ENCODE assay signal across 17 cellular contexts in genomic region chr11:61976420-61976800, GRCh38. TPM values are rescaled to one million over a fixed set of nuclear protein-coding genes. Genes with fewer than 3 reads are reported as not detected.
A peak's percentile ranks its signal among the peaks of the same experiment; 100 is the strongest.
DNase-seq lines count a peak whose midpoint lies in the region; ATAC-seq, FAIRE-seq and TF ChIP-seq lines count a peak whose summit lies in the region.
"Had no signal": no experiment of that assay in that cellular context is flagged by ENCODE, and none has a peak within 500 bp of the region (broad histone marks: within the 10 kb centered on the region; RNA-seq: fewer than 3 reads in every experiment).

No MANE protein-coding gene starts in this region.

- no peak overlapping the region for H3K23ac ChIP-seq in IMR-90 (ENCODE audit: low read depth, low read length)

- H3K14ac ChIP-seq in IMR-90 (replicated peaks; ENCODE audit: low read depth, low read length): no peak overlapping the region

- H4K5ac ChIP-seq in IMR-90 (ENCODE audit: low read depth, low read length): no peak overlapping the region; the same call in 1 of the 2 replicates

- H2AK9ac ChIP-seq in IMR-90 (replicated peaks; ENCODE audit: low read depth, low read length, poor library complexity): no peak overlapping the region

- H3K9me3 ChIP-seq in A549 (no peaks in the 10 kb centered on the region), IMR-90 (ENCODE audit: control insufficient read depth, insufficient read depth, low read length) (no peaks in the 10 kb centered on the region), liver (ENCODE audit: control insufficient read depth in 4 of 4, low read length in 3 of 4) (no peaks in the 10 kb centered on the region), pancreas (no peaks in the 10 kb centered on the region)
- H3K9me3 ChIP-seq in CD4-positive, alpha-beta T cell (ENCODE audit: control insufficient read depth, low read length): no peaks in the 10 kb centered on the region

- H3K79me1 ChIP-seq in IMR-90 (ENCODE audit: low read depth in 1 of 2, low read length in 2 of 2): peaks cover 0 to 13% of the 10 kb centered on the region in 2 experiments; a peak in 2 of 4 replicates

- no peak for TF ChIP-seq RAD21 in A549 (conservative IDR thresholded peaks at IDR 0.05 in 1 of 2, IDR thresholded peaks at IDR 0.05 in 1 of 2)
- no peak for TF ChIP-seq RAD21 in IMR-90 (IDR thresholded peaks at IDR 0.05; ENCODE audit: low read length)
- TF ChIP-seq RAD21 in liver (IDR thresholded peaks at IDR 0.05): no peak

- H3K27me3 ChIP-seq in IMR-90 (ENCODE audit: control insufficient read depth, insufficient read depth, low read length) (no peaks in the 10 kb centered on the region), liver (ENCODE audit: control insufficient read depth in 4 of 4, insufficient read depth in 4 of 4, low read length in 3 of 4) (no peaks in the 10 kb centered on the region), pancreas (no peaks in the 10 kb centered on the region)
- H3K27me3 ChIP-seq in CD4-positive, alpha-beta T cell (ENCODE audit: control insufficient read depth, insufficient read depth, low read length): no peaks in the 10 kb centered on the region

- H3K4me2 ChIP-seq in A549: no peak overlapping the region
- H3K4me2 ChIP-seq in IMR-90 (ENCODE audit: low read depth, low read length): no peak overlapping the region

- no peak overlapping the region for H2BK5ac ChIP-seq in IMR-90 (ENCODE audit: low read depth, low read length, poor library complexity, severe bottlenecking)

- no peaks in the 10 kb centered on the region for H4K20me1 ChIP-seq in IMR-90 (ENCODE audit: insufficient read depth, low read length)

- no peak overlapping the region for H2BK20ac ChIP-seq in IMR-90 (ENCODE audit: low read depth, low read length)

- dilution Hi-C loops in IMR-90 (cut with HindIII; ENCODE audit: low sequenced_read_pairs, unreplicated experiment): no loop called here

- TF ChIP-seq EP300 in A549 (IDR thresholded peaks at IDR 0.05): no peak

- no peak for DNase-seq in A549 (ENCODE audit: low read depth in 1 of 2, low spot score in 1 of 2)
- DNase-seq in IMR-90: no peak
- DNase-seq in pancreas: peak in 1 of 6 donors; percentile 24
- no peak for DNase-seq in HEK293T (ENCODE audit: extremely low spot score)
- no peak for DNase-seq in CD4-positive, alpha-beta T cell
- DNase-seq in superior temporal gyrus (ENCODE audit: extremely low spot score): no peak
- DNase-seq: AML-193; CD8-positive, alpha-beta memory T cell; DMS 273 treated with DMSO at 0.1 percent for 48 hours; MM.1S; NCI-H1105; NCI-H187; NCI-H69; PC-3 had no signal

- WGBS in A549 (ENCODE audit: missing lambda C conversion rate): 97% methylated on average over 8 of the region's 8 CpGs
- 100% methylated on average over 1 of the region's 8 CpGs; no CpG with 5 or more reads in 1 of the 2 experiments for WGBS in IMR-90 (ENCODE audit: extremely low coverage in 2 of 2, insufficient read length in 1 of 2), 2 experiments
- 37% methylated on average over 8 of the region's 8 CpGs for WGBS in liver
- WGBS in pancreas, 2 donors: 42 to 46% methylated on average over 8 of the region's 8 CpGs

- no peaks in the 10 kb centered on the region for H3K27me3 Mint-ChIP-seq in CD4-positive, alpha-beta T cell

- no peak overlapping the region for H3K56ac ChIP-seq in IMR-90 (ENCODE audit: extremely low read depth, insufficient read depth, low read length)

- no peak overlapping the region for H3K4me3 Mint-ChIP-seq in CD4-positive, alpha-beta T cell
- H3K4me3 Mint-ChIP-seq: CD8-positive, alpha-beta memory T cell had no signal

- H3K4me1 ChIP-seq in A549: peaks cover 78% of the 10 kb centered on the region
- peaks cover 28% of the 10 kb centered on the region for H3K4me1 ChIP-seq in IMR-90 (ENCODE audit: control insufficient read depth, insufficient read depth, low read length)
- H3K4me1 ChIP-seq in liver (ENCODE audit: control insufficient read depth in 4 of 4, insufficient read depth in 4 of 4, low read length in 3 of 4): peaks cover 24 to 86% (median 61%) of the 10 kb centered on the region in 4 donors
- peaks cover 37 to 44% (median 38%) of the 10 kb centered on the region in 3 donors for H3K4me1 ChIP-seq in pancreas

- POLR2A ChIA-PET in A549 (lab: Yijun Ruan, JAX) (no interaction called here), IMR-90 (lab: Charles Lee; ENCODE audit: unreplicated experiment) (interaction anchor here (0.6 kb wide), 1 partner anchor 8 kb away, joined by 4 read pairs; no protein-coding TSS in a partner anchor), HEK293T (lab: Yijun Ruan, JAX) (interaction anchor here (2.4 kb wide), 1 partner anchor 9 kb away, joined by 9 read pairs; the partner anchor contains the start of gene FTH1)
- POLR2A ChIA-PET in CD4-positive, alpha-beta T cell (lab: Charles Lee): interaction anchor here (4.3 kb wide), 1 partner anchor 9 kb away, joined by 33 read pairs; the partner anchor contains the start of gene FTH1

- no peaks in the 10 kb centered on the region for H3K36me3 ChIP-seq in IMR-90 (ENCODE audit: control insufficient read depth, insufficient read depth, low read length)
- H3K36me3 ChIP-seq in liver (ENCODE audit: control insufficient read depth in 4 of 4, insufficient read depth in 3 of 4, low read depth in 1 of 4, low read length in 3 of 4): no peaks in the 10 kb centered on the region
- no peaks in the 10 kb centered on the region for H3K36me3 ChIP-seq in pancreas

- H2BK15ac ChIP-seq in IMR-90 (ENCODE audit: low read depth, low read length): no peak overlapping the region; the same call in 2 of the 3 replicates

- no peak overlapping the region for H2AFZ ChIP-seq in IMR-90 (replicated peaks; ENCODE audit: low read length, poor library complexity)

- peak overlapping the region; percentile 8; the same call in 1 of the 2 replicates for H4K91ac ChIP-seq in IMR-90 (ENCODE audit: insufficient read depth, low read depth, low read length)

- no peak overlapping the region for H3K27ac Mint-ChIP-seq in CD4-positive, alpha-beta T cell

- FAIRE-seq in A549 (lab: Jason Lieb, UNC): no peak
- no peak for FAIRE-seq in pancreas (lab: Jason Lieb, UNC)
- FAIRE-seq: H1 had no signal

- intact Hi-C loops in IMR-90 (cut with micrococcal nuclease) (no loop called here), pancreas (cut with DNase I) (no loop called here)
- intact Hi-C loops in CD4-positive, alpha-beta T cell (cut with DNase I, micrococcal nuclease): no loop called here

- peaks cover 16% of the 10 kb centered on the region for H3K4me1 Mint-ChIP-seq in CD4-positive, alpha-beta T cell (ENCODE audit: low read depth)

- H3K36me3 Mint-ChIP-seq in CD4-positive, alpha-beta T cell (ENCODE audit: low read depth): no peaks in the 10 kb centered on the region

- in situ Hi-C loops in IMR-90 (cut with MboI; ENCODE audit: low sequenced_read_pairs): no loop called here

- peak overlapping the region; percentile 26; the same call in 1 of the 2 replicates for H2BK120ac ChIP-seq in IMR-90 (ENCODE audit: low read depth, low read length)

- TF ChIP-seq POLR2A in A549 (IDR thresholded peaks at IDR 0.05; ENCODE audit: low read length) (no peak), IMR-90 (IDR thresholded peaks at IDR 0.05; ENCODE audit: low read depth, low read length) (no peak)

- H3K27ac ChIP-seq in A549 (peak overlapping the region; percentile 97 to 99), IMR-90 (ENCODE audit: insufficient read depth, low read length) (no peak overlapping the region), liver (ENCODE audit: low read depth in 1 of 2, low read length in 2 of 2) (peak overlapping the region; percentile 89 to 92), pancreas (peak overlapping the region; percentile 86 to 99 (median 92))
- no peak overlapping the region for H3K27ac ChIP-seq in CD4-positive, alpha-beta T cell (ENCODE audit: low read depth, low read length)

- no peak overlapping the region for H3K4ac ChIP-seq in IMR-90 (ENCODE audit: low read depth, low read length)

- H3K9ac ChIP-seq in IMR-90 (ENCODE audit: low read depth, low read length) (no peak overlapping the region), liver (ENCODE audit: low read depth in 1 of 2, low read length in 2 of 2) (peak overlapping the region; percentile 83 to 96)

- CTCF ChIA-PET in A549 (lab: Yijun Ruan, JAX) (interaction anchor here (0.6 to 12.9 kb wide), 6 partner anchors 10 to 132 kb away, joined by 3 to 92 read pairs (median 3); no protein-coding TSS in a partner anchor), IMR-90 (lab: Yijun Ruan, JAX) (interaction anchor here (0.8 kb wide), 1 partner anchor 231 kb away, joined by 3 read pairs; no protein-coding TSS in a partner anchor), HEK293T (lab: Yijun Ruan, JAX) (no interaction called here)
- CTCF ChIA-PET in CD4-positive, alpha-beta T cell (lab: Charles Lee): interaction anchor here (1.2 to 1.3 kb wide), 2 partner anchors 9 to 105 kb away, joined by 3 to 4 read pairs; partner anchors contain the start of gene FTH1

- H3K4me3 ChIP-seq in A549 (no peak overlapping the region), IMR-90 (ENCODE audit: insufficient read depth, low read depth, low read length) (no peak overlapping the region), liver (ENCODE audit: low read depth in 1 of 3, low read length in 3 of 3) (peak overlapping the region; percentile 54 to 80 (median 73)), pancreas (peak overlapping the region; percentile 14 to 46 (median 38))

- no peak overlapping the region for H4K8ac ChIP-seq in IMR-90 (ENCODE audit: low read depth in 2 of 2, low read length in 2 of 2)

- ATAC-seq in A549 (no peak), IMR-90 (ENCODE audit: low read depth) (no peak), pancreas (no peak), HG03139 (IDR thresholded peaks at IDR 0.05; ENCODE audit: unreplicated experiment) (no peak)
- no peak for ATAC-seq in CD4-positive, alpha-beta T cell (ENCODE audit: poor library complexity)
- ATAC-seq: PC-3 had no signal

- BruUV-seq in IMR-90 (replicated peaks; lab: Mats Ljungman, UMichigan): no TSS peak

- H2AK5ac ChIP-seq in IMR-90 (ENCODE audit: low read depth, low read length): no peak overlapping the region

- TF ChIP-seq CTCF in A549 (IDR thresholded peaks at IDR 0.05) (no peak), IMR-90 (conservative IDR thresholded peaks at IDR 0.05; ENCODE audit: low read depth, low read length) (no peak), liver (IDR thresholded peaks at IDR 0.05; ENCODE audit: low read depth, low read length, missing input control) (no peak), pancreas (IDR thresholded peaks at IDR 0.05) (no peak)
- no peak for TF ChIP-seq CTCF in CD4-positive, alpha-beta T cell (IDR thresholded peaks at IDR 0.05)

- H3K9me3 Mint-ChIP-seq in CD4-positive, alpha-beta T cell: no peaks in the 10 kb centered on the region
- H3K9me3 Mint-ChIP-seq: CD8-positive, alpha-beta memory T cell had no signal

- H3K9me1 ChIP-seq in IMR-90 (ENCODE audit: insufficient read depth, low read length): peaks cover 17% of the 10 kb centered on the region

- H3K18ac ChIP-seq in IMR-90 (ENCODE audit: low read depth, low read length): no peak overlapping the region

RNA-seq across cellular contexts. Expression of gene FTH1, which starts 9.0 kb away (rescaled TPM):
- polyA plus RNA-seq in A549 (2011; rRNA removed) (2,791 and 4,959 TPM in 2 replicates), A549 (2017; fragmentation: RNase III; extraction: RNeasy Plus Mini Kit Qiagen cat#74134 plus additional on column Dnase treatment) (12,354 to 13,747 TPM (median 12,799 TPM) in 3 replicates), IMR-90 (2012; rRNA removed) (2,453 and 2,516 TPM in 2 replicates), liver (1,000 to 10,000 TPM; 3,401 to 4,630 TPM), pancreas (1,000 to 10,000 TPM; 1,114 to 1,632 TPM)
- 6,916 and 9,060 TPM in 2 replicates for polyA plus RNA-seq in A549 (2012; cell fraction: cytosol; rRNA removed)
- 2,875 and 3,583 TPM in 2 replicates for polyA plus RNA-seq in A549 (2012; cell fraction: nucleus; rRNA removed)
- 2,337 and 2,680 TPM in 2 replicates for polyA minus RNA-seq in A549 (2011; rRNA and poly(A)+ RNA removed)
- total RNA-seq in IMR-90 (2012; rRNA removed) (344 and 385 TPM in 2 replicates), liver (100 to 1,000 TPM; 592 to 949 TPM), pancreas (1,000 to 10,000 TPM; 1,217 to 1,772 (median 1,396) TPM)
- polyA plus RNA-seq in IMR-90 (2012; cell fraction: cytosol; rRNA removed): 1,842 and 5,333 TPM in 2 replicates
- 767 and 934 TPM in 2 replicates for polyA plus RNA-seq in IMR-90 (2012; cell fraction: nucleus; rRNA removed; ENCODE audit: low replicate concordance)
- total RNA-seq in CD4-positive, alpha-beta T cell: 1,000 to 10,000 TPM; 2,313 to 2,400 TPM

RNA-seq across cellular contexts. Expression of gene BEST1, which starts 26.3 kb away (rescaled TPM):
- polyA plus RNA-seq in A549 (2011; rRNA removed) (1.2 and 1.5 TPM in 2 replicates), A549 (2017; fragmentation: RNase III; extraction: RNeasy Plus Mini Kit Qiagen cat#74134 plus additional on column Dnase treatment) (0.98 to 2.1 TPM (median 1.9 TPM) in 3 replicates), IMR-90 (2012; rRNA removed) (1.2 and 1.4 TPM in 2 replicates), liver (under 1 TPM; 0.22 to 0.85 TPM), pancreas (1 to 10 TPM; 1.2 to 1.7 TPM)
- polyA plus RNA-seq in A549 (2012; cell fraction: cytosol; rRNA removed): 0.23 and 0.29 TPM in 2 replicates
- 0.22 and 0.32 TPM in 2 replicates for polyA plus RNA-seq in A549 (2012; cell fraction: nucleus; rRNA removed)
- polyA minus RNA-seq in A549 (2011; rRNA and poly(A)+ RNA removed): 2.0 and 2.2 TPM in 2 replicates
- total RNA-seq in IMR-90 (2012; rRNA removed) (0.83 and 0.90 TPM in 2 replicates), liver (1 to 10 TPM; 1.3 to 1.6 TPM), pancreas (1 to 10 TPM in 3 of 6 donors, under 1 TPM in 3; 0.43 to 2.4 (median 0.98) TPM)
- 0.44 and 1.1 TPM in 2 replicates for polyA plus RNA-seq in IMR-90 (2012; cell fraction: cytosol; rRNA removed)
- polyA plus RNA-seq in IMR-90 (2012; cell fraction: nucleus; rRNA removed; ENCODE audit: low replicate concordance): 6.3 and 7.2 TPM in 2 replicates
- total RNA-seq in CD4-positive, alpha-beta T cell: under 1 TPM; 0.14 to 0.25 TPM

RNA-seq across cellular contexts. Expression of gene RAB3IL1, which starts 59.0 kb away (rescaled TPM):
- polyA plus RNA-seq in A549 (2011; rRNA removed) (3.8 and 5.8 TPM in 2 replicates), A549 (2017; fragmentation: RNase III; extraction: RNeasy Plus Mini Kit Qiagen cat#74134 plus additional on column Dnase treatment) (5.0 to 6.6 TPM (median 6.2 TPM) in 3 replicates), IMR-90 (2012; rRNA removed) (1.9 TPM in 2 replicates), liver (1 to 10 TPM; 2.1 to 5.8 TPM), pancreas (1 to 10 TPM; 3.4 to 4.2 TPM)
- polyA plus RNA-seq in A549 (2012; cell fraction: cytosol; rRNA removed): 8.7 and 11.4 TPM in 2 replicates
- 10.1 and 10.9 TPM in 2 replicates for polyA plus RNA-seq in A549 (2012; cell fraction: nucleus; rRNA removed)
- polyA minus RNA-seq in A549 (2011; rRNA and poly(A)+ RNA removed): 2.6 and 4.4 TPM in 2 replicates
- total RNA-seq in IMR-90 (2012; rRNA removed) (0.28 and 0.72 TPM in 2 replicates), liver (10 to 100 TPM in 1 of 2 donors, 1 to 10 TPM in 1; 5.0 to 41.6 TPM), pancreas (1 to 10 TPM; 1.9 to 5.6 (median 2.6) TPM)
- polyA plus RNA-seq in IMR-90 (2012; cell fraction: cytosol; rRNA removed): 0.84 and 2.4 TPM in 2 replicates
- polyA plus RNA-seq in IMR-90 (2012; cell fraction: nucleus; rRNA removed; ENCODE audit: low replicate concordance): 2.7 and 2.8 TPM in 2 replicates
- not detected for total RNA-seq in CD4-positive, alpha-beta T cell
- polyA plus RNA-seq: CD8-positive, alpha-beta memory T cell had no signal

Comparison
In these comparisons a context has a peak if more than half of its experiments do, and no peak if none do; other contexts are left out.
1. H3K27ac ChIP-seq: peak in A549 (2 of 2), liver (2 of 2) and pancreas (4 of 4); none in IMR-90 (single experiment) and CD4-positive, alpha-beta T cell (single experiment).
2. H3K4me3 ChIP-seq: peak in liver (3 of 3) and pancreas (4 of 4); none in A549 (single experiment) and IMR-90 (single experiment).